Comparison of ENCODE assay signal across 1 cellular context in the genomic region with DNA sequence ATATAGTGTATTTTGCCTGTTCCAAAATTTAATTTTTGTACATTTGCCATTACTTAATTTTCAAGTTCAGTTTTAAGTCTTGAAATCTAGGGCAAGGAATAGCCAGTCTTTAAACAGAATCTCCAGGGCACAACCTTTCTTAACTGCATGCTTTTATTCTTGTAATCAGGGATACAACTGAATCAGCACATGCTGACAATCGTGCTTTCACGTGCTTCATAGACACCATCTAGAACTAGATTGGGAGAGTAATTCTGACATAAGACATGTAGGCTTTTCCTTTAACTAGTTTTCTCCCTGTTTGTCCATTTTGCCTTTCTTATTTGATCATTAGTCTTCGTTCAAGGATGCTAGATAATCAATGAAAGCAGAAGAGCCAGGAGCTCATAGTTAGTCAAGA.
A peak's percentile ranks its signal among the peaks of the same experiment; 100 is the strongest.
TF ChIP-seq lines count a peak whose summit lies in the region.

No MANE protein-coding gene starts in this region.

TF ChIP-seq in K562, 482 proteins besides CTCF, POLR2A, EP300 and RAD21 (continued from another document):
- peak; percentile 80 for TF ChIP-seq MGA (IDR thresholded peaks at IDR 0.05)
- no peak for TF ChIP-seq IRF9 (tag; IDR thresholded peaks at IDR 0.05)
- TF ChIP-seq SMARCE1 (IDR thresholded peaks at IDR 0.05), result no peak
- peak; percentile 50; the same call in 1 of the 2 replicates for TF ChIP-seq BHLHE40 (IDR thresholded peaks at IDR 0.05; ENCODE audit: low read length)
- no peak for TF ChIP-seq POLR3A (IDR thresholded peaks at IDR 0.05; ENCODE audit: borderline replicate concordance, extremely low read depth, insufficient read depth, insufficient read length)
